In the genomic region with DNA sequence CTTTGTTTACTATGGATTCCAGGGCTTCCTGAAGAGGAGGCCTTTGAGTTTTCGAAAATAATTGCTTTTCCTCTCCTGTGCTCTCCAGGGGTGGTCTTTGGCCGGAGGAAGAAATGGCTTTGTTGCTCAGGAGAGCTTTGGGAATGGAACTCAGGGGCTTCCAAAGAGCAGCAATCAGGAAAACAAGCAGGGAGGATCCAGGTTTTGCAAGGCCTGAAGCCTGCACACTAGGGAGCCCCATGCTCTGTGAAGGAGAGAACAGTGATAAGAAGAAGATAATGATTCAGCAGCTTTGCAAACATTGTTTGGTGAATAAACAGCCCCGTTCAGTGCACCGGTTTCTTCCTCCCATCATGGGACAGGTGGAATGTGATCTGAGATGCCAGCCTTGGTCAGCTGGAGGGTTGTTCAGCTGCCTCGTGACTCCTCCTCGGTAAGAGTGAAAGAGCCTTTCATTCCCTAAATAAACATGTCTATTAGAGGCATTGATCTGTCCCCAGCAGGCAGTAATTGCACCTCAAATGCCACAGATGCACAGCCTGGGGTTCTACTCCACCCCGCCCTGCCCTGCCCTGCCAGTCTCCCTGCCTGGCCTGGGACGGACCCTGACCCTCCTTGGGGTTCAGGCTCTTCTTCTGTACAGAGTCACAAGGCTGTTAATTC, we compare ENCODE assay signal across 1 cellular context.
TF ChIP-seq lines count a peak whose summit lies in the region.

No MANE protein-coding gene starts in this region.

TF ChIP-seq in HepG2, 621 proteins besides CTCF, POLR2A, EP300 and RAD21 (continues in another document):
- TF ChIP-seq CCDC6 (CRISPR knock-in tag; IDR thresholded peaks at IDR 0.05) (0 out of 2 replicates have a peak, but pooled peaks have one; percentile 85), ZNF34 (CRISPR knock-in tag; IDR thresholded peaks at IDR 0.05; ENCODE audit: borderline replicate concordance) (0 out of 2 replicates have a peak, but pooled peaks have one; percentile 65), TCF7L2 (IDR thresholded peaks at IDR 0.05; ENCODE audit: low read depth, low read length) (no peak), SATB2 (CRISPR knock-in tag; IDR thresholded peaks at IDR 0.05) (peak; percentile 87), CBX1 (IDR thresholded peaks at IDR 0.05; ENCODE audit: low read depth) (peak; percentile 71), ZBTB20 (CRISPR knock-in tag; IDR thresholded peaks at IDR 0.05; ENCODE audit: borderline replicate concordance, low read depth) (peak; percentile 61; the same call in 1 of the 2 replicates), ATF1 (CRISPR knock-in tag; IDR thresholded peaks at IDR 0.05) (peak; percentile 45; the same call in 1 of the 2 replicates), RBM39 (IDR thresholded peaks at IDR 0.05; ENCODE audit: low read depth, low read length, poor library complexity, severe bottlenecking) (no peak), SMC3 (IDR thresholded peaks at IDR 0.05; ENCODE audit: low read length) (no peak; the same call in 1 of the 2 replicates), RFXANK (CRISPR knock-in tag; IDR thresholded peaks at IDR 0.05) (peak; percentile 86), FOXP1 (IDR thresholded peaks at IDR 0.05) (no peak), FOXP1 (CRISPR knock-in tag; IDR thresholded peaks at IDR 0.05) (peak; percentile 93), CREB1 (IDR thresholded peaks at IDR 0.05) (no peak), CREB1 (CRISPR knock-in tag; IDR thresholded peaks at IDR 0.05) (peak; percentile 59; the same call in 1 of the 2 replicates), MED1 (CRISPR knock-in tag; IDR thresholded peaks at IDR 0.05) (peak; percentile 94), ZIK1 (CRISPR knock-in tag; IDR thresholded peaks at IDR 0.05; ENCODE audit: borderline replicate concordance, low read depth) (no peak), JUND (CRISPR knock-in tag; IDR thresholded peaks at IDR 0.05) (peak; percentile 78), PRPF4 (IDR thresholded peaks at IDR 0.05; ENCODE audit: low read depth, low read length, poor library complexity, severe bottlenecking) (no peak), RFX5 (IDR thresholded peaks at IDR 0.05; ENCODE audit: low read depth, low read length) (no peak), HOXA3 (CRISPR knock-in tag; IDR thresholded peaks at IDR 0.05) (peak; percentile 92), ZNF101 (CRISPR knock-in tag; IDR thresholded peaks at IDR 0.05; ENCODE audit: borderline replicate concordance, low read depth) (no peak), FOXA1 (IDR thresholded peaks at IDR 0.05) (no peak; the same call in 1 of the 2 replicates), FOXA1 (CRISPR knock-in tag; IDR thresholded peaks at IDR 0.05) (peak; percentile 93; the same call in 1 of the 2 replicates), ZNF556 (CRISPR knock-in tag; IDR thresholded peaks at IDR 0.05; ENCODE audit: borderline replicate concordance) (peak; percentile 51; the same call in 1 of the 2 replicates), SALL1 (CRISPR knock-in tag; IDR thresholded peaks at IDR 0.05) (peak; percentile 97), ZFP36 (IDR thresholded peaks at IDR 0.05; ENCODE audit: borderline replicate concordance, low read depth, low read length, partially characterized antibody) (no peak), ZNF12 (CRISPR knock-in tag; IDR thresholded peaks at IDR 0.05) (peak; percentile 72), DNMT3B (CRISPR knock-in tag; conservative IDR thresholded peaks at IDR 0.05) (no peak), TP53 (CRISPR knock-in tag; conservative IDR thresholded peaks at IDR 0.05) (peak; percentile 74; the same call in 1 of the 2 replicates), ZNF792 (CRISPR knock-in tag; IDR thresholded peaks at IDR 0.05) (peak; percentile 92; the same call in 1 of the 2 replicates), NFYB (CRISPR knock-in tag; IDR thresholded peaks at IDR 0.05) (no peak), ZNF350 (CRISPR knock-in tag; IDR thresholded peaks at IDR 0.05; ENCODE audit: borderline replicate concordance, low read depth) (peak; percentile 88; the same call in 1 of the 2 replicates), GATAD1 (CRISPR knock-in tag; IDR thresholded peaks at IDR 0.05) (peak; percentile 73), FOXC1 (CRISPR knock-in tag; IDR thresholded peaks at IDR 0.05; ENCODE audit: borderline replicate concordance) (0 out of 2 replicates have a peak, but pooled peaks have one; percentile 51), ZNF766 (CRISPR knock-in tag; IDR thresholded peaks at IDR 0.05; ENCODE audit: borderline replicate concordance) (0 out of 2 replicates have a peak, but pooled peaks have one; percentile 44), HNRNPUL1 (IDR thresholded peaks at IDR 0.05; ENCODE audit: low read depth, low read length) (no peak), ZC3H13 (CRISPR knock-in tag; IDR thresholded peaks at IDR 0.05) (no peak)
- TF ChIP-seq, protein P1, sequence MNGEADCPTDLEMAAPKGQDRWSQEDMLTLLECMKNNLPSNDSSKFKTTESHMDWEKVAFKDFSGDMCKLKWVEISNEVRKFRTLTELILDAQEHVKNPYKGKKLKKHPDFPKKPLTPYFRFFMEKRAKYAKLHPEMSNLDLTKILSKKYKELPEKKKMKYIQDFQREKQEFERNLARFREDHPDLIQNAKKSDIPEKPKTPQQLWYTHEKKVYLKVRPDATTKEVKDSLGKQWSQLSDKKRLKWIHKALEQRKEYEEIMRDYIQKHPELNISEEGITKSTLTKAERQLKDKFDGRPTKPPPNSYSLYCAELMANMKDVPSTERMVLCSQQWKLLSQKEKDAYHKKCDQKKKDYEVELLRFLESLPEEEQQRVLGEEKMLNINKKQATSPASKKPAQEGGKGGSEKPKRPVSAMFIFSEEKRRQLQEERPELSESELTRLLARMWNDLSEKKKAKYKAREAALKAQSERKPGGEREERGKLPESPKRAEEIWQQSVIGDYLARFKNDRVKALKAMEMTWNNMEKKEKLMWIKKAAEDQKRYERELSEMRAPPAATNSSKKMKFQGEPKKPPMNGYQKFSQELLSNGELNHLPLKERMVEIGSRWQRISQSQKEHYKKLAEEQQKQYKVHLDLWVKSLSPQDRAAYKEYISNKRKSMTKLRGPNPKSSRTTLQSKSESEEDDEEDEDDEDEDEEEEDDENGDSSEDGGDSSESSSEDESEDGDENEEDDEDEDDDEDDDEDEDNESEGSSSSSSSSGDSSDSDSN (CRISPR knock-in tag; IDR thresholded peaks at IDR 0.05): peak; percentile 77
- TF ChIP-seq, protein P2, sequence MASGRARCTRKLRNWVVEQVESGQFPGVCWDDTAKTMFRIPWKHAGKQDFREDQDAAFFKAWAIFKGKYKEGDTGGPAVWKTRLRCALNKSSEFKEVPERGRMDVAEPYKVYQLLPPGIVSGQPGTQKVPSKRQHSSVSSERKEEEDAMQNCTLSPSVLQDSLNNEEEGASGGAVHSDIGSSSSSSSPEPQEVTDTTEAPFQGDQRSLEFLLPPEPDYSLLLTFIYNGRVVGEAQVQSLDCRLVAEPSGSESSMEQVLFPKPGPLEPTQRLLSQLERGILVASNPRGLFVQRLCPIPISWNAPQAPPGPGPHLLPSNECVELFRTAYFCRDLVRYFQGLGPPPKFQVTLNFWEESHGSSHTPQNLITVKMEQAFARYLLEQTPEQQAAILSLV (CRISPR knock-in tag; IDR thresholded peaks at IDR 0.05; ENCODE audit: borderline replicate concordance): 0 out of 2 replicates have a peak, but pooled peaks have one; percentile 53
- TF ChIP-seq, protein P3, sequence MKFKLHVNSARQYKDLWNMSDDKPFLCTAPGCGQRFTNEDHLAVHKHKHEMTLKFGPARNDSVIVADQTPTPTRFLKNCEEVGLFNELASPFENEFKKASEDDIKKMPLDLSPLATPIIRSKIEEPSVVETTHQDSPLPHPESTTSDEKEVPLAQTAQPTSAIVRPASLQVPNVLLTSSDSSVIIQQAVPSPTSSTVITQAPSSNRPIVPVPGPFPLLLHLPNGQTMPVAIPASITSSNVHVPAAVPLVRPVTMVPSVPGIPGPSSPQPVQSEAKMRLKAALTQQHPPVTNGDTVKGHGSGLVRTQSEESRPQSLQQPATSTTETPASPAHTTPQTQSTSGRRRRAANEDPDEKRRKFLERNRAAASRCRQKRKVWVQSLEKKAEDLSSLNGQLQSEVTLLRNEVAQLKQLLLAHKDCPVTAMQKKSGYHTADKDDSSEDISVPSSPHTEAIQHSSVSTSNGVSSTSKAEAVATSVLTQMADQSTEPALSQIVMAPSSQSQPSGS (CRISPR knock-in tag; IDR thresholded peaks at IDR 0.05): peak; percentile 79
- TF ChIP-seq, protein P4, sequence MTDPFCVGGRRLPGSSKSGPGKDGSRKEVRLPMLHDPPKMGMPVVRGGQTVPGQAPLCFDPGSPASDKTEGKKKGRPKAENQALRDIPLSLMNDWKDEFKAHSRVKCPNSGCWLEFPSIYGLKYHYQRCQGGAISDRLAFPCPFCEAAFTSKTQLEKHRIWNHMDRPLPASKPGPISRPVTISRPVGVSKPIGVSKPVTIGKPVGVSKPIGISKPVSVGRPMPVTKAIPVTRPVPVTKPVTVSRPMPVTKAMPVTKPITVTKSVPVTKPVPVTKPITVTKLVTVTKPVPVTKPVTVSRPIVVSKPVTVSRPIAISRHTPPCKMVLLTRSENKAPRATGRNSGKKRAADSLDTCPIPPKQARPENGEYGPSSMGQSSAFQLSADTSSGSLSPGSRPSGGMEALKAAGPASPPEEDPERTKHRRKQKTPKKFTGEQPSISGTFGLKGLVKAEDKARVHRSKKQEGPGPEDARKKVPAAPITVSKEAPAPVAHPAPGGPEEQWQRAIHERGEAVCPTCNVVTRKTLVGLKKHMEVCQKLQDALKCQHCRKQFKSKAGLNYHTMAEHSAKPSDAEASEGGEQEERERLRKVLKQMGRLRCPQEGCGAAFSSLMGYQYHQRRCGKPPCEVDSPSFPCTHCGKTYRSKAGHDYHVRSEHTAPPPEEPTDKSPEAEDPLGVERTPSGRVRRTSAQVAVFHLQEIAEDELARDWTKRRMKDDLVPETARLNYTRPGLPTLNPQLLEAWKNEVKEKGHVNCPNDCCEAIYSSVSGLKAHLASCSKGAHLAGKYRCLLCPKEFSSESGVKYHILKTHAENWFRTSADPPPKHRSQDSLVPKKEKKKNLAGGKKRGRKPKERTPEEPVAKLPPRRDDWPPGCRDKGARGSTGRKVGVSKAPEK (CRISPR knock-in tag; IDR thresholded peaks at IDR 0.05; ENCODE audit: borderline replicate concordance): peak; percentile 32; the same call in 1 of the 2 replicates
- TF ChIP-seq, protein P5, sequence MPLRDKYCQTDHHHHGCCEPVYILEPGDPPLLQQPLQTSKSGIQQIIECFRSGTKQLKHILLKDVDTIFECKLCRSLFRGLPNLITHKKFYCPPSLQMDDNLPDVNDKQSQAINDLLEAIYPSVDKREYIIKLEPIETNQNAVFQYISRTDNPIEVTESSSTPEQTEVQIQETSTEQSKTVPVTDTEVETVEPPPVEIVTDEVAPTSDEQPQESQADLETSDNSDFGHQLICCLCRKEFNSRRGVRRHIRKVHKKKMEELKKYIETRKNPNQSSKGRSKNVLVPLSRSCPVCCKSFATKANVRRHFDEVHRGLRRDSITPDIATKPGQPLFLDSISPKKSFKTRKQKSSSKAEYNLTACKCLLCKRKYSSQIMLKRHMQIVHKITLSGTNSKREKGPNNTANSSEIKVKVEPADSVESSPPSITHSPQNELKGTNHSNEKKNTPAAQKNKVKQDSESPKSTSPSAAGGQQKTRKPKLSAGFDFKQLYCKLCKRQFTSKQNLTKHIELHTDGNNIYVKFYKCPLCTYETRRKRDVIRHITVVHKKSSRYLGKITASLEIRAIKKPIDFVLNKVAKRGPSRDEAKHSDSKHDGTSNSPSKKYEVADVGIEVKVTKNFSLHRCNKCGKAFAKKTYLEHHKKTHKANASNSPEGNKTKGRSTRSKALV (CRISPR knock-in tag; IDR thresholded peaks at IDR 0.05): peak; percentile 68
- TF ChIP-seq, protein P6, sequence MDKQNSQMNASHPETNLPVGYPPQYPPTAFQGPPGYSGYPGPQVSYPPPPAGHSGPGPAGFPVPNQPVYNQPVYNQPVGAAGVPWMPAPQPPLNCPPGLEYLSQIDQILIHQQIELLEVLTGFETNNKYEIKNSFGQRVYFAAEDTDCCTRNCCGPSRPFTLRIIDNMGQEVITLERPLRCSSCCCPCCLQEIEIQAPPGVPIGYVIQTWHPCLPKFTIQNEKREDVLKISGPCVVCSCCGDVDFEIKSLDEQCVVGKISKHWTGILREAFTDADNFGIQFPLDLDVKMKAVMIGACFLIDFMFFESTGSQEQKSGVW (CRISPR knock-in tag; IDR thresholded peaks at IDR 0.05; ENCODE audit: borderline replicate concordance): no peak
- TF ChIP-seq, protein P7, sequence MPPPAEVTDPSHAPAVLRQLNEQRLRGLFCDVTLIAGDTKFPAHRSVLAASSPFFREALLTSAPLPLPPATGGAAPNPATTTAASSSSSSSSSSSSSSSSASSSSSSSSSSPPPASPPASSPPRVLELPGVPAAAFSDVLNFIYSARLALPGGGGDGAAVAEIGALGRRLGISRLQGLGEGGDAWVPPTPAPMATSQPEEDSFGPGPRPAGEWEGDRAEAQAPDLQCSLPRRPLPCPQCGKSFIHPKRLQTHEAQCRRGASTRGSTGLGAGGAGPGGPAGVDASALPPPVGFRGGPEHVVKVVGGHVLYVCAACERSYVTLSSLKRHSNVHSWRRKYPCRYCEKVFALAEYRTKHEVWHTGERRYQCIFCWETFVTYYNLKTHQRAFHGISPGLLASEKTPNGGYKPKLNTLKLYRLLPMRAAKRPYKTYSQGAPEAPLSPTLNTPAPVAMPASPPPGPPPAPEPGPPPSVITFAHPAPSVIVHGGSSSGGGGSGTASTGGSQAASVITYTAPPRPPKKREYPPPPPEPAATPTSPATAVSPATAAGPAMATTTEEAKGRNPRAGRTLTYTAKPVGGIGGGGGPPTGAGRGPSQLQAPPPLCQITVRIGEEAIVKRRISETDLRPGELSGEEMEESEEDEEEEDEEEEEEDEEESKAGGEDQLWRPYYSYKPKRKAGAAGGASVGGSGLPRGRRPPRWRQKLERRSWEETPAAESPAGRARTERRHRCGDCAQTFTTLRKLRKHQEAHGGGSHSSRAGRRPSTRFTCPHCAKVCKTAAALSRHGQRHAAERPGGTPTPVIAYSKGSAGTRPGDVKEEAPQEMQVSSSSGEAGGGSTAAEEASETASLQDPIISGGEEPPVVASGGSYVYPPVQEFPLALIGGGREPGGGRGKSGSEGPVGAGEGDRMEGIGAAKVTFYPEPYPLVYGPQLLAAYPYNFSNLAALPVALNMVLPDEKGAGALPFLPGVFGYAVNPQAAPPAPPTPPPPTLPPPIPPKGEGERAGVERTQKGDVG (CRISPR knock-in tag; IDR thresholded peaks at IDR 0.05; ENCODE audit: borderline replicate concordance): peak; percentile 80; the same call in 1 of the 2 replicates
- TF ChIP-seq, protein P8, sequence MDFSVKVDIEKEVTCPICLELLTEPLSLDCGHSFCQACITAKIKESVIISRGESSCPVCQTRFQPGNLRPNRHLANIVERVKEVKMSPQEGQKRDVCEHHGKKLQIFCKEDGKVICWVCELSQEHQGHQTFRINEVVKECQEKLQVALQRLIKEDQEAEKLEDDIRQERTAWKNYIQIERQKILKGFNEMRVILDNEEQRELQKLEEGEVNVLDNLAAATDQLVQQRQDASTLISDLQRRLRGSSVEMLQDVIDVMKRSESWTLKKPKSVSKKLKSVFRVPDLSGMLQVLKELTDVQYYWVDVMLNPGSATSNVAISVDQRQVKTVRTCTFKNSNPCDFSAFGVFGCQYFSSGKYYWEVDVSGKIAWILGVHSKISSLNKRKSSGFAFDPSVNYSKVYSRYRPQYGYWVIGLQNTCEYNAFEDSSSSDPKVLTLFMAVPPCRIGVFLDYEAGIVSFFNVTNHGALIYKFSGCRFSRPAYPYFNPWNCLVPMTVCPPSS (IDR thresholded peaks at IDR 0.05): no peak
- TF ChIP-seq, protein P9, sequence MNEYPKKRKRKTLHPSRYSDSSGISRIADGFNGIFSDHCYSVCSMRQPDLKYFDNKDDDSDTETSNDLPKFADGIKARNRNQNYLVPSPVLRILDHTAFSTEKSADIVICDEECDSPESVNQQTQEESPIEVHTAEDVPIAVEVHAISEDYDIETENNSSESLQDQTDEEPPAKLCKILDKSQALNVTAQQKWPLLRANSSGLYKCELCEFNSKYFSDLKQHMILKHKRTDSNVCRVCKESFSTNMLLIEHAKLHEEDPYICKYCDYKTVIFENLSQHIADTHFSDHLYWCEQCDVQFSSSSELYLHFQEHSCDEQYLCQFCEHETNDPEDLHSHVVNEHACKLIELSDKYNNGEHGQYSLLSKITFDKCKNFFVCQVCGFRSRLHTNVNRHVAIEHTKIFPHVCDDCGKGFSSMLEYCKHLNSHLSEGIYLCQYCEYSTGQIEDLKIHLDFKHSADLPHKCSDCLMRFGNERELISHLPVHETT (CRISPR knock-in tag; conservative IDR thresholded peaks at IDR 0.05): peak; percentile 74
